1 cellular context compared by ENCODE assay signal in the genomic region with DNA sequence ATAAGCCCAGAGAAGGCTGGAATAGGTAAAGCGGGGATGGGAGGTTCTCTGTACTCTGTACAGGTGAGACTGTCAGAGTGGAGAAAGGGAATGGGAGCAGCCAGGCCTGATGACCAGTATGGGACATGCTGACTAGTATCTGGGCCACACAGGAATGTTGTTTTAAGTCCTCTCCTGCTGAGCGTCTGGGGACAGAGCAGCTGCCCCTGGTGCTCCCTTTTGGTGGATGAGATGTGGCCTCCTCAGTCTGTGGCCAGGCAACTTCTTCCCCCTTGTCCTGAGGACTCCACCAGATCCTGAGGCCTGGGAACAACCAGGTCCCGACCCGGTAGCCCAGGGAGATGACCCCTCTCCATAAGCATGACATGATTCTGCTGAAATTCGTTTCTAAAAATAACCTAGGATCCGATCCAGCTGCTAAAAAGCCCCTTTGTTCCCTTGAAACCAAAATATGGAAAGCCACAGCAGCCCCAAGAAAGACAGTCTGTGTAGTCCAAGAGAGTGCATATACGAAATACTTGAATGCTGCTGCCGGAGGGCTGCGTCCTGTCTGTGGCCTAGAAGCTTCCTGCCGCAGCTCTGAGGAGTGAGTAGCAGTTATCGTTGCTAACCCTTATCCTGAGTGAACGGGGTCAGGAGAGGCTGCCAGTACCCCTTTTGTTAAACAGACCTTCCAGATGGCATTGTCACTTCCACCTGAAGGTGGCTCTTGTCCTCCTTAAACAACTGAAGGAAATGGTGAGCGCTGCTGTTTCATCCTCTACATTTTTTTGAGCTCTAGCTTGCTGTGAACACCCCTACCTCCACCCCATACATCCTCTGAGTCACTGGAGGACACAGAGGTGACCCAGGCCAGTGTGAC.
TF ChIP-seq lines count a peak whose summit lies in the region.

No MANE protein-coding gene starts in this region.

TF ChIP-seq in K562, 482 proteins besides CTCF, POLR2A, EP300 and RAD21 (continued from another document and continues in another):
- no peak for TF ChIP-seq HMGXB4 (CRISPR knock-in tag; IDR thresholded peaks at IDR 0.05)
- no peak for TF ChIP-seq KHSRP (IDR thresholded peaks at IDR 0.05)
- TF ChIP-seq, protein P1, sequence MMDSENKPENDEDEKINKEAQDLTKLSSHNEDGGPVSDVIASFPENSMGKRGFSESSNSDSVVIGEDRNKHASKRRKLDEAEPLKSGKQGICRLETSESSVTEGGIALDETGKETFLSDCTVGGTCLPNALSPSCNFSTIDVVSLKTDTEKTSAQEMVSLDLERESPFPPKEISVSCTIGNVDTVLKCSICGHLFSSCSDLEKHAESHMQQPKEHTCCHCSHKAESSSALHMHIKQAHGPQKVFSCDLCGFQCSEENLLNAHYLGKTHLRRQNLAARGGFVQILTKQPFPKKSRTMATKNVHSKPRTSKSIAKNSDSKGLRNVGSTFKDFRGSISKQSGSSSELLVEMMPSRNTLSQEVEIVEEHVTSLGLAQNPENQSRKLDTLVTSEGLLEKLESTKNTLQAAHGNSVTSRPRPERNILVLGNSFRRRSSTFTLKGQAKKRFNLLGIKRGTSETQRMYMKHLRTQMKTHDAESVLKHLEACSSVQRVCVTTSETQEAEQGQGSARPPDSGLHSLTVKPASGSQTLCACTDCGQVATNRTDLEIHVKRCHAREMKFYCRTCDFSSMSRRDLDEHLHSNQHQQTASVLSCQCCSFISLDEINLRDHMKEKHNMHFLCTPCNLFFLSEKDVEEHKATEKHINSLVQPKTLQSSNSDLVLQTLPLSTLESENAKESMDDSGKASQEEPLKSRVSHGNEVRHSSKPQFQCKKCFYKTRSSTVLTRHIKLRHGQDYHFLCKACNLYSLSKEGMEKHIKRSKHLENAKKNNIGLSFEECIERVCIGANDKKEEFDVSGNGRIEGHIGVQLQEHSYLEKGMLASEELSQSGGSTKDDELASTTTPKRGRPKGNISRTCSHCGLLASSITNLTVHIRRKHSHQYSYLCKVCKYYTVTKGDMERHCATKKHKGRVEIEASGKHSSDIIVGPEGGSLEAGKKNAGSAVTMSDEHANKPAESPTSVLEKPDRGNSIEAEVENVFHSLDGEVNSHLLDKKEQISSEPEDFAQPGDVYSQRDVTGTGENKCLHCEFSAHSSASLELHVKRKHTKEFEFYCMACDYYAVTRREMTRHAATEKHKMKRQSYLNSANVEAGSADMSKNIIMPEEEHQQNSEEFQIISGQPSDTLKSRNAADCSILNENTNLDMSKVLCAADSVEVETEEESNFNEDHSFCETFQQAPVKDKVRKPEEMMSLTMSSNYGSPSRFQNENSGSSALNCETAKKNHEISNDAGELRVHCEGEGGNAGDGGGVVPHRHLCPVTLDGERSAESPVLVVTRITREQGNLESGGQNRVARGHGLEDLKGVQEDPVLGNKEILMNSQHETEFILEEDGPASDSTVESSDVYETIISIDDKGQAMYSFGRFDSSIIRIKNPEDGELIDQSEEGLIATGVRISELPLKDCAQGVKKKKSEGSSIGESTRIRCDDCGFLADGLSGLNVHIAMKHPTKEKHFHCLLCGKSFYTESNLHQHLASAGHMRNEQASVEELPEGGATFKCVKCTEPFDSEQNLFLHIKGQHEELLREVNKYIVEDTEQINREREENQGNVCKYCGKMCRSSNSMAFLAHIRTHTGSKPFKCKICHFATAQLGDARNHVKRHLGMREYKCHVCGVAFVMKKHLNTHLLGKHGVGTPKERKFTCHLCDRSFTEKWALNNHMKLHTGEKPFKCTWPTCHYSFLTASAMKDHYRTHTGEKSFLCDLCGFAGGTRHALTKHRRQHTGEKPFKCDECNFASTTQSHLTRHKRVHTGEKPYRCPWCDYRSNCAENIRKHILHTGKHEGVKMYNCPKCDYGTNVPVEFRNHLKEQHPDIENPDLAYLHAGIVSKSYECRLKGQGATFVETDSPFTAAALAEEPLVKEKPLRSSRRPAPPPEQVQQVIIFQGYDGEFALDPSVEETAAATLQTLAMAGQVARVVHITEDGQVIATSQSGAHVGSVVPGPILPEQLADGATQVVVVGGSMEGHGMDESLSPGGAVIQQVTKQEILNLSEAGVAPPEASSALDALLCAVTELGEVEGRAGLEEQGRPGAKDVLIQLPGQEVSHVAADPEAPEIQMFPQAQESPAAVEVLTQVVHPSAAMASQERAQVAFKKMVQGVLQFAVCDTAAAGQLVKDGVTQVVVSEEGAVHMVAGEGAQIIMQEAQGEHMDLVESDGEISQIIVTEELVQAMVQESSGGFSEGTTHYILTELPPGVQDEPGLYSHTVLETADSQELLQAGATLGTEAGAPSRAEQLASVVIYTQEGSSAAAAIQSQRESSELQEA (IDR thresholded peaks at IDR 0.05; ENCODE audit: low read depth): no peak
- no peak for TF ChIP-seq CGGBP1 (CRISPR knock-in tag; IDR thresholded peaks at IDR 0.05)
- TF ChIP-seq, protein P2, sequence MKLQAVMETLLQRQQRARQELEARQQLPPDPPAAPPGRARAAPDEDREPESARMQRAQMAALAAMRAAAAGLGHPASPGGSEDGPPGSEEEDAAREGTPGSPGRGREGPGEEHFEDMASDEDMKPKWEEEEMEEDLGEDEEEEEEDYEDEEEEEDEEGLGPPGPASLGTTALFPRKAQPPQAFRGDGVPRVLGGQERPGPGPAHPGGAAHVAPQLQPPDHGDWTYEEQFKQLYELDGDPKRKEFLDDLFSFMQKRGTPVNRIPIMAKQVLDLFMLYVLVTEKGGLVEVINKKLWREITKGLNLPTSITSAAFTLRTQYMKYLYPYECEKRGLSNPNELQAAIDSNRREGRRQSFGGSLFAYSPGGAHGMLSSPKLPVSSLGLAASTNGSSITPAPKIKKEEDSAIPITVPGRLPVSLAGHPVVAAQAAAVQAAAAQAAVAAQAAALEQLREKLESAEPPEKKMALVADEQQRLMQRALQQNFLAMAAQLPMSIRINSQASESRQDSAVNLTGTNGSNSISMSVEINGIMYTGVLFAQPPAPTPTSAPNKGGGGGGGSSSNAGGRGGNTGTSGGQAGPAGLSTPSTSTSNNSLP (IDR thresholded peaks at IDR 0.05; ENCODE audit: borderline replicate concordance, low read depth, low read length): no peak
- no peak for TF ChIP-seq ZFP91 (CRISPR knock-in tag; IDR thresholded peaks at IDR 0.05)
- peak; percentile 33; the same call in 1 of the 2 replicates for TF ChIP-seq ZNF316 (IDR thresholded peaks at IDR 0.05)
- no peak; the same call in 1 of the 2 replicates for TF ChIP-seq HIVEP1 (CRISPR knock-in tag; IDR thresholded peaks at IDR 0.05)
- TF ChIP-seq ZNF224 (CRISPR knock-in tag; IDR thresholded peaks at IDR 0.05): no peak
- TF ChIP-seq ZNF639 (CRISPR knock-in tag; conservative IDR thresholded peaks at IDR 0.05 in 1 of 2, IDR thresholded peaks at IDR 0.05 in 1 of 2): peak in 1 of 2 experiments; percentile 85; a peak in 2 of 4 replicates
- TF ChIP-seq E2F3 (CRISPR knock-in tag; IDR thresholded peaks at IDR 0.05): no peak
- peak in 1 of 2 experiments; percentile 77; a peak in 1 of 4 replicates for TF ChIP-seq ARNT (IDR thresholded peaks at IDR 0.05)
- no peak for TF ChIP-seq C11orf30 (IDR thresholded peaks at IDR 0.05; ENCODE audit: low read depth)
- TF ChIP-seq, protein P3, sequence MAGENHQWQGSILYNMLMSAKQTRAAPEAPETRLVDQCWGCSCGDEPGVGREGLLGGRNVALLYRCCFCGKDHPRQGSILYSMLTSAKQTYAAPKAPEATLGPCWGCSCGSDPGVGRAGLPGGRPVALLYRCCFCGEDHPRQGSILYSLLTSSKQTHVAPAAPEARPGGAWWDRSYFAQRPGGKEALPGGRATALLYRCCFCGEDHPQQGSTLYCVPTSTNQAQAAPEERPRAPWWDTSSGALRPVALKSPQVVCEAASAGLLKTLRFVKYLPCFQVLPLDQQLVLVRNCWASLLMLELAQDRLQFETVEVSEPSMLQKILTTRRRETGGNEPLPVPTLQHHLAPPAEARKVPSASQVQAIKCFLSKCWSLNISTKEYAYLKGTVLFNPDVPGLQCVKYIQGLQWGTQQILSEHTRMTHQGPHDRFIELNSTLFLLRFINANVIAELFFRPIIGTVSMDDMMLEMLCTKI (IDR thresholded peaks at IDR 0.05; ENCODE audit: partially characterized antibody): no peak
- no peak for TF ChIP-seq THRAP3 (IDR thresholded peaks at IDR 0.05; ENCODE audit: borderline replicate concordance)
- TF ChIP-seq, protein P4, sequence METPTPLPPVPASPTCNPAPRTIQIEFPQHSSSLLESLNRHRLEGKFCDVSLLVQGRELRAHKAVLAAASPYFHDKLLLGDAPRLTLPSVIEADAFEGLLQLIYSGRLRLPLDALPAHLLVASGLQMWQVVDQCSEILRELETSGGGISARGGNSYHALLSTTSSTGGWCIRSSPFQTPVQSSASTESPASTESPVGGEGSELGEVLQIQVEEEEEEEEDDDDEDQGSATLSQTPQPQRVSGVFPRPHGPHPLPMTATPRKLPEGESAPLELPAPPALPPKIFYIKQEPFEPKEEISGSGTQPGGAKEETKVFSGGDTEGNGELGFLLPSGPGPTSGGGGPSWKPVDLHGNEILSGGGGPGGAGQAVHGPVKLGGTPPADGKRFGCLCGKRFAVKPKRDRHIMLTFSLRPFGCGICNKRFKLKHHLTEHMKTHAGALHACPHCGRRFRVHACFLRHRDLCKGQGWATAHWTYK (CRISPR knock-in tag; IDR thresholded peaks at IDR 0.05): peak; percentile 62; the same call in 1 of the 2 replicates
- no peak; the same call in 1 of the 2 replicates for TF ChIP-seq XRCC5 (IDR thresholded peaks at IDR 0.05; ENCODE audit: low read depth, low read length)
- TF ChIP-seq SOX6 (IDR thresholded peaks at IDR 0.05): peak; percentile 81
- TF ChIP-seq SP1 (CRISPR knock-in tag; IDR thresholded peaks at IDR 0.05): peak; percentile 51; the same call in 1 of the 2 replicates
- TF ChIP-seq, protein P5, sequence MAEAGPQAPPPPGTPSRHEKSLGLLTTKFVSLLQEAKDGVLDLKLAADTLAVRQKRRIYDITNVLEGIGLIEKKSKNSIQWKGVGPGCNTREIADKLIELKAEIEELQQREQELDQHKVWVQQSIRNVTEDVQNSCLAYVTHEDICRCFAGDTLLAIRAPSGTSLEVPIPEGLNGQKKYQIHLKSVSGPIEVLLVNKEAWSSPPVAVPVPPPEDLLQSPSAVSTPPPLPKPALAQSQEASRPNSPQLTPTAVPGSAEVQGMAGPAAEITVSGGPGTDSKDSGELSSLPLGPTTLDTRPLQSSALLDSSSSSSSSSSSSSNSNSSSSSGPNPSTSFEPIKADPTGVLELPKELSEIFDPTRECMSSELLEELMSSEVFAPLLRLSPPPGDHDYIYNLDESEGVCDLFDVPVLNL (CRISPR knock-in tag; IDR thresholded peaks at IDR 0.05; ENCODE audit: low read depth): no peak
- TF ChIP-seq SNIP1 (IDR thresholded peaks at IDR 0.05; ENCODE audit: low read depth): no peak
- no peak for TF ChIP-seq MXI1 (IDR thresholded peaks at IDR 0.05; ENCODE audit: low read depth, low read length)
- TF ChIP-seq, protein P6, sequence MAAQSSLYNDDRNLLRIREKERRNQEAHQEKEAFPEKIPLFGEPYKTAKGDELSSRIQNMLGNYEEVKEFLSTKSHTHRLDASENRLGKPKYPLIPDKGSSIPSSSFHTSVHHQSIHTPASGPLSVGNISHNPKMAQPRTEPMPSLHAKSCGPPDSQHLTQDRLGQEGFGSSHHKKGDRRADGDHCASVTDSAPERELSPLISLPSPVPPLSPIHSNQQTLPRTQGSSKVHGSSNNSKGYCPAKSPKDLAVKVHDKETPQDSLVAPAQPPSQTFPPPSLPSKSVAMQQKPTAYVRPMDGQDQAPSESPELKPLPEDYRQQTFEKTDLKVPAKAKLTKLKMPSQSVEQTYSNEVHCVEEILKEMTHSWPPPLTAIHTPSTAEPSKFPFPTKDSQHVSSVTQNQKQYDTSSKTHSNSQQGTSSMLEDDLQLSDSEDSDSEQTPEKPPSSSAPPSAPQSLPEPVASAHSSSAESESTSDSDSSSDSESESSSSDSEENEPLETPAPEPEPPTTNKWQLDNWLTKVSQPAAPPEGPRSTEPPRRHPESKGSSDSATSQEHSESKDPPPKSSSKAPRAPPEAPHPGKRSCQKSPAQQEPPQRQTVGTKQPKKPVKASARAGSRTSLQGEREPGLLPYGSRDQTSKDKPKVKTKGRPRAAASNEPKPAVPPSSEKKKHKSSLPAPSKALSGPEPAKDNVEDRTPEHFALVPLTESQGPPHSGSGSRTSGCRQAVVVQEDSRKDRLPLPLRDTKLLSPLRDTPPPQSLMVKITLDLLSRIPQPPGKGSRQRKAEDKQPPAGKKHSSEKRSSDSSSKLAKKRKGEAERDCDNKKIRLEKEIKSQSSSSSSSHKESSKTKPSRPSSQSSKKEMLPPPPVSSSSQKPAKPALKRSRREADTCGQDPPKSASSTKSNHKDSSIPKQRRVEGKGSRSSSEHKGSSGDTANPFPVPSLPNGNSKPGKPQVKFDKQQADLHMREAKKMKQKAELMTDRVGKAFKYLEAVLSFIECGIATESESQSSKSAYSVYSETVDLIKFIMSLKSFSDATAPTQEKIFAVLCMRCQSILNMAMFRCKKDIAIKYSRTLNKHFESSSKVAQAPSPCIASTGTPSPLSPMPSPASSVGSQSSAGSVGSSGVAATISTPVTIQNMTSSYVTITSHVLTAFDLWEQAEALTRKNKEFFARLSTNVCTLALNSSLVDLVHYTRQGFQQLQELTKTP (IDR thresholded peaks at IDR 0.05; ENCODE audit: low read depth in 1 of 2, partially characterized antibody in 2 of 2): peak; percentile 41 to 67
